In the genomic region with DNA sequence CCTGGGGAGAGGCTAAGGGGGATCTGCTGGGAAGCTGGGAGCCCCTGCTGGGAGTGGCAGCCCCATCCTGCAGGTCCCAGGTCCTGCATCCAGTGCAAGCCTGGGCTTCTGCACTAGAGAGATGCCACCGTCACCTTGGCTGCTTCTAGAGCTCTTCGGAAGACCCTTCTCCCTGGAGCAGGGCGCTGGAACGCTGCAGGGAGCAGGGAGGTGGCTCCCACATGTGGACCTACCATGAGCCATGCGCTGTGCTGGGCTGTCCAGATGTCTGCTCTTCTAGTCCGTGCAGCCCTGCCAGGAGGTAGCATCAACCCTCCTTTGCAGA, we compare ENCODE assay signal across 17 cellular contexts.
DNase-seq lines count a peak whose midpoint lies in the region; ATAC-seq and TF ChIP-seq lines count a peak whose summit lies in the region.
"Had no signal": no experiment of that assay in that cellular context is flagged by ENCODE, and none has a peak within 500 bp of the region (broad histone marks: within the 10 kb centered on the region; RNA-seq: fewer than 3 reads in every experiment).

No MANE protein-coding gene starts in this region.

- no peaks in the 10 kb centered on the region for H3K36me3 Mint-ChIP-seq in neural crest cell (ENCODE audit: low read depth)
- H3K36me3 Mint-ChIP-seq: CD14-positive monocyte had no signal

- H3K27ac Mint-ChIP-seq in neural crest cell (ENCODE audit: unreplicated experiment) = no peak overlapping the region
- H3K27ac Mint-ChIP-seq: activated CD4-positive, alpha-beta T cell treated with anti-CD3 and anti-CD28 coated beads, Interleukin-2, amount 10 ng/mL, durations not matched to agents 24 days and 14 days; CD14-positive monocyte had no signal

- H3K4me3 Mint-ChIP-seq in neural crest cell = peak overlapping the region; percentile 23
- H3K4me3 Mint-ChIP-seq: activated CD4-positive, alpha-beta T cell treated with anti-CD3 and anti-CD28 coated beads, Interleukin-2, amount 10 ng/mL, durations not matched to agents 24 days and 14 days; CD14-positive monocyte had no signal

- DNase-seq in GM06990 (ENCODE audit: extremely low read depth, insufficient read length) = peak; percentile 36
- DNase-seq in neural crest cell (ENCODE audit: low read depth, low spot score) = no peak
- DNase-seq in cerebellum (ENCODE audit: low spot score) = no peak
- DNase-seq in activated CD4-positive, alpha-beta T cell treated with anti-CD3 and anti-CD28 coated beads for 1 hour = no peak
- DNase-seq in dermis blood vessel endothelial cell = no peak
- DNase-seq: activated CD4-positive, alpha-beta T cell treated with anti-CD3 and anti-CD28 coated beads, Interleukin-2, amount 10 ng/mL, durations not matched to agents 24 days and 14 days; foreskin keratinocyte; hypothalamus; mammary epithelial cell; NCI-H1092; NCI-H510A treated with DMSO at 0.1 percent for 48 hours; stomach had no signal

- H3K9me3 Mint-ChIP-seq in neural crest cell = no peaks in the 10 kb centered on the region
- H3K9me3 Mint-ChIP-seq: activated CD4-positive, alpha-beta T cell treated with anti-CD3 and anti-CD28 coated beads, Interleukin-2, amount 10 ng/mL, durations not matched to agents 24 days and 14 days had no signal

- H3K4me3 ChIP-seq in GM06990 (replicated peaks; ENCODE audit: low read depth, low read length) = peak overlapping the region; percentile 75
- H3K4me3 ChIP-seq: pancreas, stomach had no signal

- peaks cover 45% of the 10 kb centered on the region for H3K4me1 Mint-ChIP-seq in neural crest cell
- H3K4me1 Mint-ChIP-seq: activated CD4-positive, alpha-beta T cell treated with anti-CD3 and anti-CD28 coated beads, Interleukin-2, amount 10 ng/mL, durations not matched to agents 24 days and 14 days had no signal

- no peak for TF ChIP-seq CTCF in GM06990 (IDR thresholded peaks at IDR 0.05; ENCODE audit: insufficient read depth, low read length, poor library complexity, severe bottlenecking)
- no peak for TF ChIP-seq CTCF in neural crest cell (conservative IDR thresholded peaks at IDR 0.05)

- ATAC-seq in GM19395 (IDR thresholded peaks at IDR 0.05; ENCODE audit: unreplicated experiment) = peak; percentile 33
- ATAC-seq in HG03039 (IDR thresholded peaks at IDR 0.05; ENCODE audit: unreplicated experiment) = peak; percentile 13
- no peak for ATAC-seq in GM21825 (IDR thresholded peaks at IDR 0.05; ENCODE audit: unreplicated experiment)
- ATAC-seq: foreskin keratinocyte, pancreas had no signal

- H3K27me3 Mint-ChIP-seq in neural crest cell (ENCODE audit: low read depth) = no peaks in the 10 kb centered on the region
- H3K27me3 Mint-ChIP-seq: activated CD4-positive, alpha-beta T cell treated with anti-CD3 and anti-CD28 coated beads, Interleukin-2, amount 10 ng/mL, durations not matched to agents 24 days and 14 days had no signal

- no peaks in the 10 kb centered on the region; the same call in 1 of the 2 replicates for H3K36me3 ChIP-seq in GM06990 (ENCODE audit: control insufficient read depth, insufficient read depth, low read length)
- H3K36me3 ChIP-seq: pancreas, stomach had no signal

- no peaks in the 10 kb centered on the region for H3K27me3 ChIP-seq in GM06990 (replicated peaks; ENCODE audit: control insufficient read depth, insufficient read depth, low read length)
- H3K27me3 ChIP-seq: foreskin keratinocyte, pancreas, stomach had no signal
